In the genomic region with DNA sequence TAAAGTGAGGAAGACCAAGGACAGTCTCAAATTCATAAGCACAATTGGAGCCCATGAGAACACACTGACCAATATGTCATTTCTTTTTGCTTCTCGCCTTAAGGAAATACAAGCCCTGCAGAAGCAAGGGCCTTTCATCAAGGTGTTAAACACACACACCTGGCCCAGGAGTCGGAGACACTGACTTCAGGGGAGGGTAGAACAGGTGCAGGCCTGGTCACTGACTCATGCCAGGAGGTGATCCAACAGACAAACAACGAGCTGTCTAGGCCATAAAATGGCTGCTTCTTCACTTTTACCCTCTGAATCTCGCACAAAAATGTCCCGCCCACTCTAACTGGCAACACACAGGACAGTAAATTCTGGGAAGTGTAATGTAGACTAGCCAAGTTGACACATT, we compare ENCODE assay signal across 20 cellular contexts.
"Had no signal": no experiment of that assay in that cellular context is flagged by ENCODE, and none has a peak within 500 bp of the region (broad histone marks: within the 10 kb centered on the region; RNA-seq: fewer than 3 reads in every experiment).

No MANE protein-coding gene starts in this region.

- H3K36me3 ChIP-seq: adrenal gland, gastroesophageal sphincter, heart left ventricle, left ventricle myocardium inferior, tibial nerve, uterus had no signal

- H3K27me3 Mint-ChIP-seq: effector memory CD8-positive, alpha-beta T cell; progenitor cell of endocrine pancreas had no signal

- H3K4me3 Mint-ChIP-seq: activated T-cell treated with anti-CD3 and anti-CD28 coated beads, Interleukin-2, amount 50 U/mL, for 72 hours; effector memory CD8-positive, alpha-beta T cell had no signal

- H3K27ac Mint-ChIP-seq: activated naive CD4-positive, alpha-beta T cell treated with anti-CD3 and anti-CD28 coated beads, Interleukin-2, amount 50 U/mL, for 72 hours; activated T-cell treated with anti-CD3 and anti-CD28 coated beads, Interleukin-2, amount 50 U/mL, for 72 hours; effector memory CD8-positive, alpha-beta T cell; progenitor cell of endocrine pancreas had no signal

- ATAC-seq: activated naive CD4-positive, alpha-beta T cell treated with anti-CD3 and anti-CD28 coated beads, Interleukin-2, amount 50 U/mL, for 72 hours; activated T-cell treated with anti-CD3 and anti-CD28 coated beads, Interleukin-2, amount 50 U/mL, for 72 hours; effector memory CD8-positive, alpha-beta T cell; gastroesophageal sphincter; heart left ventricle had no signal

- H3K27ac ChIP-seq: adrenal gland, gastroesophageal sphincter, heart left ventricle, left ventricle myocardium inferior, tibial nerve, uterus had no signal

- H3K9me3 Mint-ChIP-seq: activated naive CD4-positive, alpha-beta T cell treated with anti-CD3 and anti-CD28 coated beads, Interleukin-2, amount 50 U/mL, for 72 hours; activated T-cell treated with anti-CD3 and anti-CD28 coated beads, Interleukin-2, amount 50 U/mL, for 72 hours; effector memory CD8-positive, alpha-beta T cell had no signal

- H3K4me3 ChIP-seq: adrenal gland, gastroesophageal sphincter, heart left ventricle, left ventricle myocardium inferior, tibial nerve, uterus had no signal

- DNase-seq: activated CD4-positive, alpha-beta T cell treated with anti-CD3 and anti-CD28 coated beads, Interleukin-2, amount 50 U/mL, for 4 hours; activated gamma-delta T cell; activated T-cell treated with anti-CD3 and anti-CD28 coated beads, Interleukin-2, amount 50 U/mL, for 72 hours; adrenal gland; dermis blood vessel endothelial cell; effector memory CD8-positive, alpha-beta T cell; heart left ventricle; kidney; left ventricle myocardium inferior; occipital lobe; stimulated activated CD4-positive, alpha-beta T cell treated with anti-CD3 and anti-CD28 coated beads, Interleukin-12 subunit alpha, Interleukin-12 subunit beta, amount 100 ng/mL, for 4 hours; stimulated activated CD4-positive, alpha-beta T cell treated with anti-CD3 and anti-CD28 coated beads, Interleukin-2, amount 100 ng/mL, for 24 hours; stimulated activated naive CD4-positive, alpha-beta T cell treated with Interleukin-2 at 50 U/mL for 16 hours; T-helper 2 cell; uterus had no signal

- FAIRE-seq: astrocyte, kidney had no signal

- H3K9me3 ChIP-seq: adrenal gland, gastroesophageal sphincter, heart left ventricle, left ventricle myocardium inferior, tibial nerve, uterus had no signal

- H3K4me1 ChIP-seq: adrenal gland, gastroesophageal sphincter, left ventricle myocardium inferior, tibial nerve, uterus had no signal

- H3K27me3 ChIP-seq: adrenal gland, gastroesophageal sphincter, heart left ventricle, tibial nerve, uterus had no signal
